ENCODE assay signal across 2 cellular contexts in the genomic region with DNA sequence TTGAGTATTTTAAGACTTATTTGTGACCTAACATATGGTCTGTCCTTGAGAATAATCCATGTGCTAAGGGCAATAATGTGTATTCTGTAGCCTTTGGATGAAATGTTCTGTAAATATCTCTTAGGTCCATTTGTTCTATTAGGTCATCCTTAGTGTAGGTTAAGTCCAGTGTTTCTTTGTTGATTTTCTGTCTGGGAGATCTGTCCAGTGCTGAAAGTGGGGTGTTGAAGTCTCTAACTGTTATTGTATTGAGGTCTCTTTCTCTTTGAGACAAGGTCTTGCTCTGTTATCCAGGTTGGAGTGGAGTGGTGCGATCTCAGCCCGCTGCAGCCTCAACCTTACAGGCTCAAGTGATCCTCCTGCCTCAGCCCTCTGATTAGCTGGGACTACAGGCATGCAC.
TF ChIP-seq lines count a peak whose summit lies in the region.

No MANE protein-coding gene starts in this region.

TF ChIP-seq in HCT116, 20 proteins besides CTCF, POLR2A, EP300 and RAD21 (continued from another document):
- TF ChIP-seq, protein P1, sequence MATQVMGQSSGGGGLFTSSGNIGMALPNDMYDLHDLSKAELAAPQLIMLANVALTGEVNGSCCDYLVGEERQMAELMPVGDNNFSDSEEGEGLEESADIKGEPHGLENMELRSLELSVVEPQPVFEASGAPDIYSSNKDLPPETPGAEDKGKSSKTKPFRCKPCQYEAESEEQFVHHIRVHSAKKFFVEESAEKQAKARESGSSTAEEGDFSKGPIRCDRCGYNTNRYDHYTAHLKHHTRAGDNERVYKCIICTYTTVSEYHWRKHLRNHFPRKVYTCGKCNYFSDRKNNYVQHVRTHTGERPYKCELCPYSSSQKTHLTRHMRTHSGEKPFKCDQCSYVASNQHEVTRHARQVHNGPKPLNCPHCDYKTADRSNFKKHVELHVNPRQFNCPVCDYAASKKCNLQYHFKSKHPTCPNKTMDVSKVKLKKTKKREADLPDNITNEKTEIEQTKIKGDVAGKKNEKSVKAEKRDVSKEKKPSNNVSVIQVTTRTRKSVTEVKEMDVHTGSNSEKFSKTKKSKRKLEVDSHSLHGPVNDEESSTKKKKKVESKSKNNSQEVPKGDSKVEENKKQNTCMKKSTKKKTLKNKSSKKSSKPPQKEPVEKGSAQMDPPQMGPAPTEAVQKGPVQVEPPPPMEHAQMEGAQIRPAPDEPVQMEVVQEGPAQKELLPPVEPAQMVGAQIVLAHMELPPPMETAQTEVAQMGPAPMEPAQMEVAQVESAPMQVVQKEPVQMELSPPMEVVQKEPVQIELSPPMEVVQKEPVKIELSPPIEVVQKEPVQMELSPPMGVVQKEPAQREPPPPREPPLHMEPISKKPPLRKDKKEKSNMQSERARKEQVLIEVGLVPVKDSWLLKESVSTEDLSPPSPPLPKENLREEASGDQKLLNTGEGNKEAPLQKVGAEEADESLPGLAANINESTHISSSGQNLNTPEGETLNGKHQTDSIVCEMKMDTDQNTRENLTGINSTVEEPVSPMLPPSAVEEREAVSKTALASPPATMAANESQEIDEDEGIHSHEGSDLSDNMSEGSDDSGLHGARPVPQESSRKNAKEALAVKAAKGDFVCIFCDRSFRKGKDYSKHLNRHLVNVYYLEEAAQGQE (IDR thresholded peaks at IDR 0.05; ENCODE audit: low read depth) = 0 out of 2 replicates have a peak, but pooled peaks have one; percentile 17

TF ChIP-seq in GM12878, 131 proteins besides CTCF, POLR2A, EP300 and RAD21 (continued from another document):
- TF ChIP-seq, protein P1 (IDR thresholded peaks at IDR 0.05; ENCODE audit: low read depth, low read length) = peak; percentile 46; the same call in 1 of the 2 replicates
- no peak for TF ChIP-seq TCF3 (IDR thresholded peaks at IDR 0.05; ENCODE audit: borderline replicate concordance, insufficient read depth, low read depth, low read length)
- TF ChIP-seq NFYA (IDR thresholded peaks at IDR 0.05; ENCODE audit: borderline replicate concordance, low read depth, low read length) = no peak
- TF ChIP-seq CBFB (IDR thresholded peaks at IDR 0.05; ENCODE audit: low read depth) = no peak
- TF ChIP-seq, protein P2, sequence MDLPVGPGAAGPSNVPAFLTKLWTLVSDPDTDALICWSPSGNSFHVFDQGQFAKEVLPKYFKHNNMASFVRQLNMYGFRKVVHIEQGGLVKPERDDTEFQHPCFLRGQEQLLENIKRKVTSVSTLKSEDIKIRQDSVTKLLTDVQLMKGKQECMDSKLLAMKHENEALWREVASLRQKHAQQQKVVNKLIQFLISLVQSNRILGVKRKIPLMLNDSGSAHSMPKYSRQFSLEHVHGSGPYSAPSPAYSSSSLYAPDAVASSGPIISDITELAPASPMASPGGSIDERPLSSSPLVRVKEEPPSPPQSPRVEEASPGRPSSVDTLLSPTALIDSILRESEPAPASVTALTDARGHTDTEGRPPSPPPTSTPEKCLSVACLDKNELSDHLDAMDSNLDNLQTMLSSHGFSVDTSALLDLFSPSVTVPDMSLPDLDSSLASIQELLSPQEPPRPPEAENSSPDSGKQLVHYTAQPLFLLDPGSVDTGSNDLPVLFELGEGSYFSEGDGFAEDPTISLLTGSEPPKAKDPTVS (IDR thresholded peaks at IDR 0.05; ENCODE audit: low read depth, low read length) = no peak
- TF ChIP-seq, protein P3, sequence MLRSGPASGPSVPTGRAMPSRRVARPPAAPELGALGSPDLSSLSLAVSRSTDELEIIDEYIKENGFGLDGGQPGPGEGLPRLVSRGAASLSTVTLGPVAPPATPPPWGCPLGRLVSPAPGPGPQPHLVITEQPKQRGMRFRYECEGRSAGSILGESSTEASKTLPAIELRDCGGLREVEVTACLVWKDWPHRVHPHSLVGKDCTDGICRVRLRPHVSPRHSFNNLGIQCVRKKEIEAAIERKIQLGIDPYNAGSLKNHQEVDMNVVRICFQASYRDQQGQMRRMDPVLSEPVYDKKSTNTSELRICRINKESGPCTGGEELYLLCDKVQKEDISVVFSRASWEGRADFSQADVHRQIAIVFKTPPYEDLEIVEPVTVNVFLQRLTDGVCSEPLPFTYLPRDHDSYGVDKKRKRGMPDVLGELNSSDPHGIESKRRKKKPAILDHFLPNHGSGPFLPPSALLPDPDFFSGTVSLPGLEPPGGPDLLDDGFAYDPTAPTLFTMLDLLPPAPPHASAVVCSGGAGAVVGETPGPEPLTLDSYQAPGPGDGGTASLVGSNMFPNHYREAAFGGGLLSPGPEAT (IDR thresholded peaks at IDR 0.05; ENCODE audit: low read depth) = no peak
TF ChIP-seq in GM12878: peak in this region for 1.
